ENCODE assay signal across 8 cellular contexts in the genomic region with DNA sequence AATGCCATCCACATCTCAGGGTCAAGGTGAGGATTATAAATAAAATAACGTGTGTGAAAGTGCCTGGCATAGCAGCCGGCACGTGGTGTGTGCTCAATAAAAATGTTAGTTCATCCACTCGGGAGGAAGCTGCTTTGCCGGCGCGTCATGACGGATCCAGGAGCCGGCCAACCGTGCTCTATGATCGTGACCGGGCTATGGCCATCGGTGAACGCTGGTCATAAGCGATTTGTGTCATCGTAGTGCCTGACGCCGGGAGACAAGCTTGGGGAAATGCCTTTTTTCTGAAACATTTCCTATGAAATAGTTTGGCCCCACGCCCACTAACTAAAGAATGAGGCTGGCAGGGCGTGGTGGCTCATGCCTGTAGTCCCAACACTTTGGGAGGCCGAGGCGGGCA.
DNase-seq lines count a peak whose midpoint lies in the region; ATAC-seq and TF ChIP-seq lines count a peak whose summit lies in the region.

No MANE protein-coding gene starts in this region.

- DNase-seq in activated T-cell treated with anti-CD3 and anti-CD28 coated beads, Interleukin-2, amount 50 U/mL, for 72 hours = no peak
- no peak for DNase-seq in activated T-cell treated with anti-CD3 and anti-CD28 coated beads for 4 hours
- peak; percentile 19 to 87 for DNase-seq in lower leg skin (ENCODE audit: low spot score in 2 of 2)
- peak in 1 of 2 donors; percentile 8 for DNase-seq in tibial nerve (ENCODE audit: low spot score in 2 of 2)
- DNase-seq in putamen (ENCODE audit: low spot score) = no peak

- no peaks in the 10 kb centered on the region for H3K36me3 ChIP-seq in tibial nerve

- H3K4me3 Mint-ChIP-seq in activated T-cell treated with anti-CD3 and anti-CD28 coated beads, Interleukin-2, amount 50 U/mL, for 72 hours = peak overlapping the region; percentile 83 to 85

- H3K9me3 ChIP-seq in tibial nerve = no peaks in the 10 kb centered on the region

- intact Hi-C loops in lower leg skin (cut with DNase I; ENCODE audit: low total_unique reads) = no loop called here

- no peak for ATAC-seq in activated T-cell treated with anti-CD3 and anti-CD28 coated beads, Interleukin-2, amount 50 U/mL, for 72 hours (replicated peaks in 1 of 2)
- ATAC-seq in HG03139 (IDR thresholded peaks at IDR 0.05; ENCODE audit: unreplicated experiment) (no peak), GM18502 (IDR thresholded peaks at IDR 0.05; ENCODE audit: poor library complexity, unreplicated experiment) (no peak)

- peaks cover 5% of the 10 kb centered on the region for H3K4me1 Mint-ChIP-seq in activated T-cell treated with anti-CD3 and anti-CD28 coated beads, Interleukin-2, amount 50 U/mL, for 72 hours (ENCODE audit: low read depth)

- H3K27ac ChIP-seq in cingulate gyrus (ENCODE audit: low read depth, low read length) (peak overlapping the region; percentile 83), tibial nerve (peak overlapping the region in 2 of 4 donors; percentile 66 to 77)

- 15% methylated on average over 19 to 22 of the region's 22 CpGs for WGBS in lower leg skin, 2 donors
- 25 to 29% methylated on average over 9 to 22 of the region's 22 CpGs for WGBS in tibial nerve, 2 donors

- no peak for TF ChIP-seq POLR2A in lower leg skin (IDR thresholded peaks at IDR 0.05)
- TF ChIP-seq POLR2A in tibial nerve (IDR thresholded peaks at IDR 0.05) = no peak

- no peak overlapping the region for H3K4me3 ChIP-seq in lower leg skin (ENCODE audit: low read depth, poor library complexity, severe bottlenecking)
- H3K4me3 ChIP-seq in tibial nerve = peak overlapping the region; percentile 9 to 48 (median 42)

- TF ChIP-seq EP300 in tibial nerve (IDR thresholded peaks at IDR 0.05) = no peak

- H3K4me1 ChIP-seq in tibial nerve = peaks cover 0 to 26% (median 9%) of the 10 kb centered on the region in 4 donors

- H3K9me3 Mint-ChIP-seq in activated T-cell treated with anti-CD3 and anti-CD28 coated beads, Interleukin-2, amount 50 U/mL, for 72 hours = no peaks in the 10 kb centered on the region

- H3K27me3 Mint-ChIP-seq in activated T-cell treated with anti-CD3 and anti-CD28 coated beads, Interleukin-2, amount 50 U/mL, for 72 hours (ENCODE audit: low read depth) = peaks cover 61% of the 10 kb centered on the region

- H3K27ac Mint-ChIP-seq in activated T-cell treated with anti-CD3 and anti-CD28 coated beads, Interleukin-2, amount 50 U/mL, for 72 hours = no peak overlapping the region

- H3K27me3 ChIP-seq in tibial nerve = peaks cover 0 to 21% of the 10 kb centered on the region in 2 donors

- no peak for TF ChIP-seq CTCF in lower leg skin (IDR thresholded peaks at IDR 0.05)
- TF ChIP-seq CTCF in tibial nerve (IDR thresholded peaks at IDR 0.05) = no peak

- no peaks in the 10 kb centered on the region for H3K36me3 Mint-ChIP-seq in activated T-cell treated with anti-CD3 and anti-CD28 coated beads, Interleukin-2, amount 50 U/mL, for 72 hours (ENCODE audit: insufficient read depth in 2 of 2)

Comparison
In these comparisons a context has a peak if more than half of its experiments do, and no peak if none do; other contexts are left out.
1. DNase-seq: peak in lower leg skin (2 of 2); none in activated T-cell treated with anti-CD3 and anti-CD28 coated beads, Interleukin-2, amount 50 U/mL, for 72 hours (0 of 2), activated T-cell treated with anti-CD3 and anti-CD28 coated beads for 4 hours (single experiment) and putamen (single experiment).